15 cellular contexts compared by ENCODE assay signal in the genomic region with DNA sequence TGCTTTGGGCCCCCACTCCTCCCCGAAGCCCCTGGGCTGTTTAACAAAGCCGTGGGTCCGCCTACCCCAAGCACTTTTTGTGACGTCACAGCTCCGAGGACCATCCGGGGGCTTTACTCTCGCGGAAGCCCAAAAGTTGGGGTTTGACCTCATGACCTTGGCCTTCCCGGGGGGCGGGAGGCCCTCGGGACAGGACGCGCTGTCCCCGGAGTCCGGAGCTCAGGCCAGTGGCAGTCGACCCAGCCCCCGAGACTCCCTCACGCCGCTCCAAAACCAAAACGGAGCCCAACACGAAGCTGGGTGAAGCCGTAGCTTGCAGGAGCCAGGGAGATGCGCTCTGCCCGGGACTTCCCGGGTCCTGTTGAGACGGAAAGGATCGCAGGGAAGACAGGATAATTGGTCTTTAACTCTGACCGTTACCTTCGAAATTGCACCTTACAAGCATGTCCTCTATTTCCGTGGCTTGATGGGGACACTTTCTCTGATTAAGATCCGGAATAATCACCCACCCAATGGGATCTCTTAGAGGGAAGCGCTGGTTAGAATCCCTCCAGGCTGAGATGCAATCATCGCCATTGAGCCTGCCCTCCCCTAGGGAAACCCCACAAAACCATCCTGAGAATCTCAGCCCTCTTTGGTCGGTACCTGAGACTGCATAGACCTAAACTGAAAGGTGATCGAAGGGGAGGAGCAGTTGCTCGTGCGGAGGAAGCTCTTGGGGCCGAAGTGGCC. TPM values are rescaled to one million over a fixed set of nuclear protein-coding genes. Genes with fewer than 3 reads are reported as not detected.
A peak's percentile ranks its signal among the peaks of the same experiment; 100 is the strongest.
DNase-seq lines count a peak whose midpoint lies in the region; ATAC-seq, FAIRE-seq and TF ChIP-seq lines count a peak whose summit lies in the region.
"Had no signal": no experiment of that assay in that cellular context is flagged by ENCODE, and none has a peak within 500 bp of the region (broad histone marks: within the 10 kb centered on the region; RNA-seq: fewer than 3 reads in every experiment).

No MANE protein-coding gene starts in this region.

- H3K4me2 ChIP-seq in GM23338: peak overlapping the region; percentile 85
- peak overlapping the region; percentile 96 for H3K4me2 ChIP-seq in astrocyte (ENCODE audit: low read length)
- H3K4me2 ChIP-seq: BLaER1 had no signal

- WGBS in tibial nerve, 2 donors: 15 to 38% methylated on average over 16 to 37 of the region's 38 CpGs

- H3K4me3 ChIP-seq in GM23338 (peak overlapping the region; percentile 83), astrocyte (ENCODE audit: insufficient read depth, low read depth, low read length) (peak overlapping the region; percentile 76), iPS-15b (ENCODE audit: low read depth, low read length) (peak overlapping the region; percentile 81), tibial nerve (no peak overlapping the region)
- H3K4me3 ChIP-seq: BLaER1, MG63, SJSA1 had no signal

- H3K9me3 Mint-ChIP-seq in GM23338 (no peaks in the 10 kb centered on the region), astrocyte (ENCODE audit: unreplicated experiment) (no peaks in the 10 kb centered on the region)

- TF ChIP-seq CTCF in GM23338 (conservative IDR thresholded peaks at IDR 0.05; ENCODE audit: low read depth in 2 of 2) (no peak), astrocyte (IDR thresholded peaks at IDR 0.05; ENCODE audit: insufficient read depth, low read depth, low read length) (no peak), tibial nerve (IDR thresholded peaks at IDR 0.05) (no peak)

- H3K27me3 ChIP-seq in GM23338 (ENCODE audit: insufficient read depth): peaks cover 74% of the 10 kb centered on the region
- peaks cover 27% of the 10 kb centered on the region for H3K27me3 ChIP-seq in astrocyte (ENCODE audit: insufficient read depth, low read length)
- peaks cover 74% of the 10 kb centered on the region for H3K27me3 ChIP-seq in iPS-15b (ENCODE audit: control insufficient read depth, insufficient read depth, low read length)
- H3K27me3 ChIP-seq in tibial nerve: peaks cover 0 to 77% of the 10 kb centered on the region in 2 donors

- peaks cover 73% of the 10 kb centered on the region for H3K27me3 Mint-ChIP-seq in GM23338 (ENCODE audit: insufficient read depth, low read depth, poor library complexity)
- peaks cover 39% of the 10 kb centered on the region for H3K27me3 Mint-ChIP-seq in astrocyte (ENCODE audit: low read depth, unreplicated experiment)

- H4K20me1 ChIP-seq in GM23338 (replicated peaks; ENCODE audit: insufficient read depth): no peaks in the 10 kb centered on the region
- H4K20me1 ChIP-seq in astrocyte (ENCODE audit: insufficient read depth, low read length): no peaks in the 10 kb centered on the region
- H4K20me1 ChIP-seq: BLaER1 had no signal

- no peak for FAIRE-seq in astrocyte (lab: Jason Lieb, UNC)

- DNase-seq in GM23338 (ENCODE audit: low spot score) (peak; percentile 78), astrocyte (ENCODE audit: low read depth) (no peak), retina (peak; percentile 73), dedifferentiated amniotic fluid mesenchymal stem cell (ENCODE audit: extremely low spot score) (no peak), tibial nerve (ENCODE audit: low spot score in 2 of 2) (no peak), epidermal melanocyte (ENCODE audit: insufficient read length, low spot score) (no peak)
- DNase-seq: DMS 273 treated with DMSO at 0.1 percent for 48 hours, MG63, NCI-H1694 treated with DMSO at 0.1 percent for 48 hours, NCI-H510A treated with DMSO at 0.1 percent for 48 hours had no signal

- H3K27ac Mint-ChIP-seq in GM23338 (no peak overlapping the region), astrocyte (ENCODE audit: unreplicated experiment) (no peak overlapping the region)

- no peaks in the 10 kb centered on the region for H3K9me3 ChIP-seq in astrocyte (ENCODE audit: insufficient read depth, low read depth, low read length)
- no peaks in the 10 kb centered on the region for H3K9me3 ChIP-seq in iPS-15b (ENCODE audit: control insufficient read depth, insufficient read depth, low read length)
- no peaks in the 10 kb centered on the region for H3K9me3 ChIP-seq in tibial nerve
- H3K9me3 ChIP-seq: esophagus muscularis mucosa, MG63, SJSA1 had no signal

- no peaks in the 10 kb centered on the region for H3K36me3 Mint-ChIP-seq in GM23338 (ENCODE audit: low read depth)
- H3K36me3 Mint-ChIP-seq in astrocyte (ENCODE audit: low read depth, unreplicated experiment): no peaks in the 10 kb centered on the region

- ATAC-seq in GM23338: peak; percentile 20
- ATAC-seq: left lobe of liver had no signal

- peak overlapping the region; percentile 83 for H2AFZ ChIP-seq in GM23338
- H2AFZ ChIP-seq in astrocyte (ENCODE audit: low read depth, low read length): peak overlapping the region; percentile 61

- H3K36me3 ChIP-seq in GM23338 (ENCODE audit: insufficient read depth) (no peaks in the 10 kb centered on the region), astrocyte (ENCODE audit: insufficient read depth, low read length) (no peaks in the 10 kb centered on the region), iPS-15b (ENCODE audit: control insufficient read depth, insufficient read depth, low read length) (no peaks in the 10 kb centered on the region), tibial nerve (no peaks in the 10 kb centered on the region)
- H3K36me3 ChIP-seq: BLaER1, esophagus muscularis mucosa, MG63, SJSA1 had no signal

- H3K27ac ChIP-seq in GM23338 (ENCODE audit: low read depth) (no peak overlapping the region), astrocyte (ENCODE audit: low read depth, low read length) (no peak overlapping the region), tibial nerve (no peak overlapping the region)
- H3K27ac ChIP-seq: BLaER1, esophagus muscularis mucosa, SJSA1 had no signal

- H3F3A ChIP-seq in GM23338 (replicated peaks; ENCODE audit: low read depth): peaks cover 7% of the 10 kb centered on the region; the same call in 1 of the 2 replicates

- H3K4me1 Mint-ChIP-seq in GM23338 (peaks cover 37% of the 10 kb centered on the region), astrocyte (ENCODE audit: low read depth, unreplicated experiment) (peaks cover 6% of the 10 kb centered on the region)

- H3K4me3 Mint-ChIP-seq in GM23338 (peak overlapping the region; percentile 79), astrocyte (ENCODE audit: unreplicated experiment) (peak overlapping the region; percentile 82)

- H3K4me1 ChIP-seq in GM23338 (ENCODE audit: insufficient read depth) (peaks cover 34% of the 10 kb centered on the region), astrocyte (ENCODE audit: insufficient read depth, low read length) (peaks cover 38% of the 10 kb centered on the region), iPS-15b (ENCODE audit: control insufficient read depth, insufficient read depth, low read length) (peaks cover 18% of the 10 kb centered on the region), tibial nerve (peaks cover 0 to 58% (median 18%) of the 10 kb centered on the region in 4 donors)
- H3K4me1 ChIP-seq: BLaER1 had no signal

- H3K79me2 ChIP-seq in GM23338 (replicated peaks; ENCODE audit: insufficient read depth) (no peaks in the 10 kb centered on the region), astrocyte (ENCODE audit: insufficient read depth, low read length) (peaks cover under 1% of the 10 kb centered on the region)

- no peak for TF ChIP-seq EP300 in tibial nerve (IDR thresholded peaks at IDR 0.05)

- no peaks in the 10 kb centered on the region for H3K9me2 ChIP-seq in GM23338 (ENCODE audit: insufficient read depth)

- TF ChIP-seq POLR2A in tibial nerve (IDR thresholded peaks at IDR 0.05): no peak

- H3K9ac ChIP-seq in astrocyte (ENCODE audit: low read length): no peak overlapping the region
- no peak overlapping the region for H3K9ac ChIP-seq in iPS-15b (ENCODE audit: low read depth, low read length)
- H3K9ac ChIP-seq: BLaER1 had no signal

TF ChIP-seq in GM23338, 12 proteins besides CTCF, POLR2A, EP300 and RAD21:
- TF ChIP-seq POLR2AphosphoS5 (IDR thresholded peaks at IDR 0.05; ENCODE audit: low read depth) (peak; percentile 33; the same call in 1 of the 2 replicates), CREB1 (CRISPR knock-in tag; IDR thresholded peaks at IDR 0.05; ENCODE audit: low read depth) (peak; percentile 97), JUNB (IDR thresholded peaks at IDR 0.05; ENCODE audit: unreplicated experiment) (no peak), ETS1 (IDR thresholded peaks at IDR 0.05) (peak; percentile 49; the same call in 1 of the 2 replicates), EZH2phosphoT487 (IDR thresholded peaks at IDR 0.05; ENCODE audit: unreplicated experiment) (no peak)

RNA-seq across cellular contexts. Expression of gene SOX9, which starts 4.9 kb away (rescaled TPM):
- total RNA-seq in GM23338 (2014; rRNA removed; shearing (Covaris generic)): 4.4 and 5.8 TPM in 2 replicates
- 4.4 and 4.8 TPM in 2 replicates for polyA plus RNA-seq in GM23338 (2016; fragmentation: Nextera tagmentation; extraction: Ambion mirVana)
- 33.8 and 37.7 TPM in 2 replicates for total RNA-seq in astrocyte
- total RNA-seq in tibial nerve: 10 to 100 TPM in 3 of 4 donors, 1 to 10 TPM in 1; 6.6 to 22.9 (median 18.2) TPM

Comparison
In these comparisons a context has a peak if more than half of its experiments do, and no peak if none do; other contexts are left out.
1. DNase-seq: peak in GM23338 (single experiment) and retina (single experiment); none in astrocyte (single experiment), dedifferentiated amniotic fluid mesenchymal stem cell (single experiment), tibial nerve (0 of 2) and epidermal melanocyte (single experiment).
2. H3K4me3 ChIP-seq: peak in GM23338 (single experiment), astrocyte (single experiment) and iPS-15b (single experiment); none in tibial nerve (0 of 4).